1 cellular context compared by ENCODE assay signal in the genomic region with DNA sequence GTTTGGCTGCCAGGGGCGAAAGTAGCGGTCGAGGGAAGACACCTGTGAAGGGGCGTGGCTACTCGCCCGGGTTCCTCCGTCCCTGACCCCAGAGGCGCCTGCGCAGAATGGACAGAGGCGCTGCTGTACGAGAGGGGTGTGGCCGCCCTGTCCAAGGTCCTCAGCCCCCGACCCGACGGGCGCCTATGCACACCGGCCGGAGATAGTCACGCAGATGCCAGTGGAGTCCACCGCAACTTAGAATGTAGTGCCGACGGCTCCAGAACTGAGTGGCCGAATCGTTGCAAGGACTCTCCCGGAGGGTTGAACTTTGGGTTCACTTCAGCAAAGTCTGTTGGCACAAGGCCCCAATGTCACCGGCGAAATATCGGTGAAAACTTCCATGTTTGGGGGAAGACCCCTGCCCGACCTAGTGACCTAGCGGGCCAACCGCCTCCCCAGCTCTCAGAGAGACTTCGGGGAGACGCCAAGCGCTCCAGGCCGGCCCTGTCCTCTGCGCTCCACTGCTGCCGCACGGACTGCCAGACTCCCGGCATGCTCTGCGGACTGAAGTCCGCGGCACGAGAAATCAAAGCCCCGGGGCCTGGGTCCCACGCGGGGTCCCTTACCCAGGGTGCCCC.
TF ChIP-seq lines count a peak whose summit lies in the region.

No MANE protein-coding gene starts in this region.

TF ChIP-seq in HepG2, 621 proteins besides CTCF, POLR2A, EP300 and RAD21 (continued from another document and continues in another):
- TF ChIP-seq ZNF607 (CRISPR knock-in tag; IDR thresholded peaks at IDR 0.05; ENCODE audit: borderline replicate concordance) = peak; percentile 99
- no peak; the same call in none of the 2 replicates for TF ChIP-seq DNMT1 (CRISPR knock-in tag; IDR thresholded peaks at IDR 0.05)
- peak; percentile 86; the same call in 1 of the 2 replicates for TF ChIP-seq FIP1L1 (IDR thresholded peaks at IDR 0.05; ENCODE audit: borderline replicate concordance, insufficient read depth, low read depth, low read length)
- TF ChIP-seq MIER2 (CRISPR knock-in tag; IDR thresholded peaks at IDR 0.05) = peak; percentile 92
- TF ChIP-seq ESRRA (CRISPR knock-in tag; IDR thresholded peaks at IDR 0.05; ENCODE audit: low read depth) = peak; percentile 93
- TF ChIP-seq DNMT3B (CRISPR knock-in tag; conservative IDR thresholded peaks at IDR 0.05) = peak; percentile 94
- 0 out of 2 replicates have a peak, but pooled peaks have one; percentile 10 for TF ChIP-seq THYN1 (CRISPR knock-in tag; IDR thresholded peaks at IDR 0.05; ENCODE audit: borderline replicate concordance, low read depth)
- TF ChIP-seq NCOA5 (CRISPR knock-in tag; IDR thresholded peaks at IDR 0.05) = no peak
- peak; percentile 61 for TF ChIP-seq XRCC5 (optimal IDR thresholded peaks at IDR 0.05; ENCODE audit: low read length)
- TF ChIP-seq, protein P1, sequence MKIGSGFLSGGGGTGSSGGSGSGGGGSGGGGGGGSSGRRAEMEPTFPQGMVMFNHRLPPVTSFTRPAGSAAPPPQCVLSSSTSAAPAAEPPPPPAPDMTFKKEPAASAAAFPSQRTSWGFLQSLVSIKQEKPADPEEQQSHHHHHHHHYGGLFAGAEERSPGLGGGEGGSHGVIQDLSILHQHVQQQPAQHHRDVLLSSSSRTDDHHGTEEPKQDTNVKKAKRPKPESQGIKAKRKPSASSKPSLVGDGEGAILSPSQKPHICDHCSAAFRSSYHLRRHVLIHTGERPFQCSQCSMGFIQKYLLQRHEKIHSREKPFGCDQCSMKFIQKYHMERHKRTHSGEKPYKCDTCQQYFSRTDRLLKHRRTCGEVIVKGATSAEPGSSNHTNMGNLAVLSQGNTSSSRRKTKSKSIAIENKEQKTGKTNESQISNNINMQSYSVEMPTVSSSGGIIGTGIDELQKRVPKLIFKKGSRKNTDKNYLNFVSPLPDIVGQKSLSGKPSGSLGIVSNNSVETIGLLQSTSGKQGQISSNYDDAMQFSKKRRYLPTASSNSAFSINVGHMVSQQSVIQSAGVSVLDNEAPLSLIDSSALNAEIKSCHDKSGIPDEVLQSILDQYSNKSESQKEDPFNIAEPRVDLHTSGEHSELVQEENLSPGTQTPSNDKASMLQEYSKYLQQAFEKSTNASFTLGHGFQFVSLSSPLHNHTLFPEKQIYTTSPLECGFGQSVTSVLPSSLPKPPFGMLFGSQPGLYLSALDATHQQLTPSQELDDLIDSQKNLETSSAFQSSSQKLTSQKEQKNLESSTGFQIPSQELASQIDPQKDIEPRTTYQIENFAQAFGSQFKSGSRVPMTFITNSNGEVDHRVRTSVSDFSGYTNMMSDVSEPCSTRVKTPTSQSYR (CRISPR knock-in tag; IDR thresholded peaks at IDR 0.05; ENCODE audit: borderline replicate concordance) = peak; percentile 30
- TF ChIP-seq ELF4 (CRISPR knock-in tag; IDR thresholded peaks at IDR 0.05; ENCODE audit: borderline replicate concordance) = no peak; the same call in 1 of the 2 replicates
- TF ChIP-seq, protein P2, sequence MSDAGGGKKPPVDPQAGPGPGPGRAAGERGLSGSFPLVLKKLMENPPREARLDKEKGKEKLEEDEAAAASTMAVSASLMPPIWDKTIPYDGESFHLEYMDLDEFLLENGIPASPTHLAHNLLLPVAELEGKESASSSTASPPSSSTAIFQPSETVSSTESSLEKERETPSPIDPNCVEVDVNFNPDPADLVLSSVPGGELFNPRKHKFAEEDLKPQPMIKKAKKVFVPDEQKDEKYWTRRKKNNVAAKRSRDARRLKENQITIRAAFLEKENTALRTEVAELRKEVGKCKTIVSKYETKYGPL (CRISPR knock-in tag; IDR thresholded peaks at IDR 0.05) = peak; percentile 90; the same call in 1 of the 2 replicates
- peak; percentile 97 for TF ChIP-seq ATF7-NPFF (CRISPR knock-in tag; IDR thresholded peaks at IDR 0.05; ENCODE audit: low read depth)
- TF ChIP-seq TFE3 (CRISPR knock-in tag; IDR thresholded peaks at IDR 0.05) = peak; percentile 74
- TF ChIP-seq HOXA9 (CRISPR knock-in tag; IDR thresholded peaks at IDR 0.05; ENCODE audit: borderline replicate concordance) = peak; percentile 90
- TF ChIP-seq MAX (IDR thresholded peaks at IDR 0.05) = no peak
- TF ChIP-seq WIZ (CRISPR knock-in tag; IDR thresholded peaks at IDR 0.05) = no peak; the same call in none of the 2 replicates
- peak; percentile 88; the same call in 1 of the 2 replicates for TF ChIP-seq ZNF782 (CRISPR knock-in tag; IDR thresholded peaks at IDR 0.05; ENCODE audit: borderline replicate concordance)
- TF ChIP-seq ZNF274 (CRISPR knock-in tag; IDR thresholded peaks at IDR 0.05) = peak; percentile 96; the same call in 1 of the 2 replicates
- TF ChIP-seq MAZ (IDR thresholded peaks at IDR 0.05; ENCODE audit: borderline replicate concordance, low read depth, low read length) = peak; percentile 33; the same call in 1 of the 2 replicates
- TF ChIP-seq MAZ (CRISPR knock-in tag; IDR thresholded peaks at IDR 0.05; ENCODE audit: low read depth) = peak; percentile 88
- peak; percentile 92 for TF ChIP-seq RBFOX2 (IDR thresholded peaks at IDR 0.05; ENCODE audit: low read depth, low read length)
- peak; percentile 83 for TF ChIP-seq ZNF746 (CRISPR knock-in tag; IDR thresholded peaks at IDR 0.05)
- TF ChIP-seq KLF11 (CRISPR knock-in tag; IDR thresholded peaks at IDR 0.05) = 0 out of 2 replicates have a peak, but pooled peaks have one; percentile 39
- TF ChIP-seq ZNF883 (CRISPR knock-in tag; IDR thresholded peaks at IDR 0.05; ENCODE audit: not compliant biosample characterization) = peak; percentile 99
- TF ChIP-seq ETS1 (CRISPR knock-in tag; IDR thresholded peaks at IDR 0.05) = no peak; the same call in 1 of the 2 replicates
- TF ChIP-seq ZNF614 (CRISPR knock-in tag; IDR thresholded peaks at IDR 0.05; ENCODE audit: borderline replicate concordance) = peak; percentile 75
- TF ChIP-seq ZNF660 (CRISPR knock-in tag; IDR thresholded peaks at IDR 0.05; ENCODE audit: borderline replicate concordance, low read depth) = peak; percentile 93; the same call in 1 of the 2 replicates
- no peak for TF ChIP-seq RFX1 (IDR thresholded peaks at IDR 0.05)
- TF ChIP-seq ZNF672 (CRISPR knock-in tag; IDR thresholded peaks at IDR 0.05) = no peak
- TF ChIP-seq FOXP1 (IDR thresholded peaks at IDR 0.05) = no peak
- peak; percentile 40 for TF ChIP-seq FOXP1 (CRISPR knock-in tag; IDR thresholded peaks at IDR 0.05)
- TF ChIP-seq ZBTB7B (CRISPR knock-in tag; IDR thresholded peaks at IDR 0.05) = peak; percentile 95
- peak; percentile 88 for TF ChIP-seq ZNF841 (CRISPR knock-in tag; IDR thresholded peaks at IDR 0.05; ENCODE audit: borderline replicate concordance)
- no peak for TF ChIP-seq HMGA1 (CRISPR knock-in tag; conservative IDR thresholded peaks at IDR 0.05)
- peak; percentile 100 for TF ChIP-seq ZNF777 (CRISPR knock-in tag; IDR thresholded peaks at IDR 0.05)
- TF ChIP-seq, protein P3, sequence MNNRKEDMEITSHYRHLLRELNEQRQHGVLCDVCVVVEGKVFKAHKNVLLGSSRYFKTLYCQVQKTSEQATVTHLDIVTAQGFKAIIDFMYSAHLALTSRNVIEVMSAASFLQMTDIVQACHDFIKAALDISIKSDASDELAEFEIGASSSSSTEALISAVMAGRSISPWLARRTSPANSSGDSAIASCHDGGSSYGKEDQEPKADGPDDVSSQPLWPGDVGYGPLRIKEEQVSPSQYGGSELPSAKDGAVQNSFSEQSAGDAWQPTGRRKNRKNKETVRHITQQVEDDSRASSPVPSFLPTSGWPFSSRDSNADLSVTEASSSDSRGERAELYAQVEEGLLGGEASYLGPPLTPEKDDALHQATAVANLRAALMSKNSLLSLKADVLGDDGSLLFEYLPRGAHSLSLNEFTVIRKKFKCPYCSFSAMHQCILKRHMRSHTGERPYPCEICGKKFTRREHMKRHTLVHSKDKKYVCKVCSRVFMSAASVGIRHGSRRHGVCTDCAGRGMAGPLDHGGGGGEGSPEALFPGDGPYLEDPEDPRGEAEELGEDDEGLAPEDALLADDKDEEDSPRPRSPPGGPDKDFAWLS (CRISPR knock-in tag; IDR thresholded peaks at IDR 0.05; ENCODE audit: borderline replicate concordance) = 0 out of 2 replicates have a peak, but pooled peaks have one; percentile 49
- TF ChIP-seq, protein P4, sequence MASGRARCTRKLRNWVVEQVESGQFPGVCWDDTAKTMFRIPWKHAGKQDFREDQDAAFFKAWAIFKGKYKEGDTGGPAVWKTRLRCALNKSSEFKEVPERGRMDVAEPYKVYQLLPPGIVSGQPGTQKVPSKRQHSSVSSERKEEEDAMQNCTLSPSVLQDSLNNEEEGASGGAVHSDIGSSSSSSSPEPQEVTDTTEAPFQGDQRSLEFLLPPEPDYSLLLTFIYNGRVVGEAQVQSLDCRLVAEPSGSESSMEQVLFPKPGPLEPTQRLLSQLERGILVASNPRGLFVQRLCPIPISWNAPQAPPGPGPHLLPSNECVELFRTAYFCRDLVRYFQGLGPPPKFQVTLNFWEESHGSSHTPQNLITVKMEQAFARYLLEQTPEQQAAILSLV (CRISPR knock-in tag; IDR thresholded peaks at IDR 0.05; ENCODE audit: borderline replicate concordance) = peak; percentile 99
- no peak for TF ChIP-seq MBNL3 (CRISPR knock-in tag; conservative IDR thresholded peaks at IDR 0.05)
- 0 out of 2 replicates have a peak, but pooled peaks have one; percentile 32 for TF ChIP-seq EHMT2 (IDR thresholded peaks at IDR 0.05; ENCODE audit: borderline replicate concordance, low read depth, low read length)
- TF ChIP-seq KLF9 (CRISPR knock-in tag; IDR thresholded peaks at IDR 0.05; ENCODE audit: low read depth) = peak; percentile 100
- 0 out of 2 replicates have a peak, but pooled peaks have one; percentile 56 for TF ChIP-seq AKAP8 (CRISPR knock-in tag; IDR thresholded peaks at IDR 0.05)
- TF ChIP-seq ZNF616 (CRISPR knock-in tag; IDR thresholded peaks at IDR 0.05; ENCODE audit: low read depth) = peak; percentile 81; the same call in 1 of the 2 replicates
- TF ChIP-seq, protein P5, sequence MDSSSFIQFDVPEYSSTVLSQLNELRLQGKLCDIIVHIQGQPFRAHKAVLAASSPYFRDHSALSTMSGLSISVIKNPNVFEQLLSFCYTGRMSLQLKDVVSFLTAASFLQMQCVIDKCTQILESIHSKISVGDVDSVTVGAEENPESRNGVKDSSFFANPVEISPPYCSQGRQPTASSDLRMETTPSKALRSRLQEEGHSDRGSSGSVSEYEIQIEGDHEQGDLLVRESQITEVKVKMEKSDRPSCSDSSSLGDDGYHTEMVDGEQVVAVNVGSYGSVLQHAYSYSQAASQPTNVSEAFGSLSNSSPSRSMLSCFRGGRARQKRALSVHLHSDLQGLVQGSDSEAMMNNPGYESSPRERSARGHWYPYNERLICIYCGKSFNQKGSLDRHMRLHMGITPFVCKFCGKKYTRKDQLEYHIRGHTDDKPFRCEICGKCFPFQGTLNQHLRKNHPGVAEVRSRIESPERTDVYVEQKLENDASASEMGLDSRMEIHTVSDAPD (CRISPR knock-in tag; IDR thresholded peaks at IDR 0.05) = peak; percentile 87
- peak; percentile 96 for TF ChIP-seq NR2C2 (CRISPR knock-in tag; IDR thresholded peaks at IDR 0.05; ENCODE audit: borderline replicate concordance)
